Comparison of ENCODE assay signal across 8 cellular contexts in genomic region chr17:80262775-80263244, GRCh38. TPM values are rescaled to one million over a fixed set of nuclear protein-coding genes. Genes with fewer than 3 reads are reported as not detected.
DNase-seq lines count a peak whose midpoint lies in the region; ATAC-seq and TF ChIP-seq lines count a peak whose summit lies in the region.

No MANE protein-coding gene starts in this region.

- H3K27ac Mint-ChIP-seq in Calu3 (ENCODE audit: unreplicated experiment) = peak overlapping the region; percentile 88

- H3K27me3 ChIP-seq in Panc1 (ENCODE audit: control insufficient read depth, insufficient read depth, low read length) (no peaks in the 10 kb centered on the region), fibroblast of lung (ENCODE audit: control insufficient read depth, insufficient read depth, low read length) (no peaks in the 10 kb centered on the region), gastrocnemius medialis (no peaks in the 10 kb centered on the region)

- no peaks in the 10 kb centered on the region for H3K27me3 Mint-ChIP-seq in Calu3 (ENCODE audit: unreplicated experiment)

- H3K9me3 ChIP-seq in Panc1 (ENCODE audit: control insufficient read depth, insufficient read depth, low read depth, low read length) (no peaks in the 10 kb centered on the region), fibroblast of lung (ENCODE audit: control insufficient read depth, insufficient read depth, low read depth, low read length) (no peaks in the 10 kb centered on the region), gastrocnemius medialis (no peaks in the 10 kb centered on the region)

- H2AFZ ChIP-seq in fibroblast of lung (ENCODE audit: low read length) = no peak overlapping the region

- ATAC-seq in Panc1 (peak; percentile 4), gastrocnemius medialis (no peak), GM21619 (IDR thresholded peaks at IDR 0.05; ENCODE audit: unreplicated experiment) (no peak)

- peaks cover 53% of the 10 kb centered on the region for H3K36me3 Mint-ChIP-seq in Calu3 (ENCODE audit: insufficient read depth, unreplicated experiment)

- H3K27ac ChIP-seq in Panc1 (ENCODE audit: low read length) (peak overlapping the region; percentile 78), fibroblast of lung (ENCODE audit: insufficient read depth, low read length) (peak overlapping the region; percentile 73), gastrocnemius medialis (peak overlapping the region; percentile 93 to 100 (median 98))

- no peak for TF ChIP-seq CTCF in Calu3 (IDR thresholded peaks at IDR 0.05; ENCODE audit: unreplicated experiment)
- no peak for TF ChIP-seq CTCF in Panc1 (IDR thresholded peaks at IDR 0.05)
- TF ChIP-seq CTCF in fibroblast of lung (conservative IDR thresholded peaks at IDR 0.05 in 1 of 2, IDR thresholded peaks at IDR 0.05 in 1 of 2; ENCODE audit: low read depth in 1 of 2, low read length in 2 of 2) = no peak
- TF ChIP-seq CTCF in gastrocnemius medialis (IDR thresholded peaks at IDR 0.05 in 4 of 5, conservative IDR thresholded peaks at IDR 0.05 in 1 of 5) = no peak

- DNase-seq in Calu3 (no peak), Panc1 (ENCODE audit: low read depth, low spot score) (no peak), fibroblast of lung (ENCODE audit: low read depth in 2 of 2) (no peak), gastrocnemius medialis (no peak), COLO668 (lab: John Stamatoyannopoulos, UW; ENCODE audit: unreplicated experiment) (no peak), nucleus accumbens (lab: John Stamatoyannopoulos, UW) (no peak)
- no peak for DNase-seq in stimulated activated CD4-positive, alpha-beta T cell treated with anti-CD3 and anti-CD28 coated beads, Interleukin-4, amount 100 ng/mL, for 1 hour

- no peaks in the 10 kb centered on the region for H3K9me3 Mint-ChIP-seq in Calu3 (ENCODE audit: low read depth, unreplicated experiment)

- no peaks in the 10 kb centered on the region for H4K20me1 ChIP-seq in fibroblast of lung (ENCODE audit: control insufficient read depth, extremely low read depth, insufficient read depth, low read length)

- peak overlapping the region; percentile 70 to 78 for H3K4me3 ChIP-seq in Panc1 (ENCODE audit: low read depth in 2 of 2, low read length in 2 of 2)
- peak overlapping the region in 3 of 4 experiments; percentile 2 to 91 (median 84) for H3K4me3 ChIP-seq in fibroblast of lung (replicated peaks in 1 of 4; ENCODE audit: control extremely low read depth in 1 of 4, insufficient read depth in 1 of 4, low read depth in 3 of 4, low read length in 4 of 4)
- peak overlapping the region; percentile 30 to 47 (median 37) for H3K4me3 ChIP-seq in gastrocnemius medialis

- H3K4me3 Mint-ChIP-seq in Calu3 (ENCODE audit: low read depth, unreplicated experiment) = peak overlapping the region; percentile 79

- in situ Hi-C loops in Panc1 (cut with HindIII; ENCODE audit: low pct_unique_long_range_greater_than_20kb, low sequenced_read_pairs) (no loop called here), gastrocnemius medialis (cut with MboI; ENCODE audit: low sequenced_read_pairs in 4 of 4) (no loop called here)

- H3K79me2 ChIP-seq in fibroblast of lung (ENCODE audit: control insufficient read depth, insufficient read depth, low read length) = peaks cover 40% of the 10 kb centered on the region

- H3K36me3 ChIP-seq in Panc1 (ENCODE audit: control insufficient read depth, insufficient read depth, low read length) (no peaks in the 10 kb centered on the region; the same call in none of the 2 replicates), fibroblast of lung (ENCODE audit: control insufficient read depth, insufficient read depth, low read length) (peaks cover 2% of the 10 kb centered on the region), gastrocnemius medialis (peaks cover 0 to 9% of the 10 kb centered on the region in 2 donors)

- peak overlapping the region; percentile 13 for H3K9ac ChIP-seq in fibroblast of lung (ENCODE audit: insufficient read depth, low read length)

- H3K4me2 ChIP-seq in fibroblast of lung (ENCODE audit: extremely low read depth, insufficient read depth, low read length) = peak overlapping the region; percentile 83

- CTCF ChIA-PET in Calu3 (lab: Charles Lee) (interaction anchor here (1.7 kb wide), 1 partner anchor 162 kb away, joined by 11 read pairs; the partner anchor contains the start of gene GAA), Panc1 (lab: Charles Lee) (no interaction called here)

- peaks cover 28% of the 10 kb centered on the region for H3K4me1 Mint-ChIP-seq in Calu3 (ENCODE audit: low read depth, unreplicated experiment)

- BruUV-seq in Calu3 (replicated peaks; lab: Mats Ljungman, UMichigan) (no TSS peak), Panc1 (replicated peaks; lab: Mats Ljungman, UMichigan) (no TSS peak)

- TF ChIP-seq POLR2A in gastrocnemius medialis (IDR thresholded peaks at IDR 0.05) = no peak

- intact Hi-C loops in Calu3 (cut with micrococcal nuclease; ENCODE audit: unreplicated experiment) (no loop called here), Panc1 (cut with micrococcal nuclease; ENCODE audit: unreplicated experiment) (no loop called here), gastrocnemius medialis (cut with DNase I; ENCODE audit: low total_unique reads) (loop anchor here (2.0 to 10.0 kb wide), 4 partner anchors 44 to 258 kb away; partner anchors contain the start of gene GAA)

- H3K4me1 ChIP-seq in Panc1 (ENCODE audit: control insufficient read depth, insufficient read depth, low read length) (peaks cover 43% of the 10 kb centered on the region), fibroblast of lung (ENCODE audit: control insufficient read depth, extremely low read depth, insufficient read depth, low read length) (peaks cover 17% of the 10 kb centered on the region), gastrocnemius medialis (peaks cover 27 to 34% of the 10 kb centered on the region in 2 donors)

- POLR2A ChIA-PET in Panc1 (lab: Charles Lee) = no interaction called here

RNA-seq across cellular contexts. Expression of gene RNF213, which starts 2.2 kb away (rescaled TPM):
- 221 and 369 TPM in 2 replicates for total RNA-seq in Calu3 (2022)
- 230 TPM for total RNA-seq in Panc1 (2021; ENCODE audit: unreplicated experiment)
- polyA plus RNA-seq in Panc1 (2012; ENCODE audit: insufficient read length) = 174 TPM
- total RNA-seq in fibroblast of lung = 130 and 245 TPM in 2 replicates
- 36.8 and 56.2 TPM in 2 replicates for polyA plus RNA-seq in fibroblast of lung
- polyA plus RNA-seq in fibroblast of lung (2012) = 40.9 and 54.7 TPM in 2 replicates
- 609 and 665 TPM in 2 replicates for polyA minus RNA-seq in fibroblast of lung (ENCODE audit: low replicate concordance)
- 10 to 100 TPM; 24.1 to 51.8 (median 28.6) TPM for total RNA-seq in gastrocnemius medialis

RNA-seq across cellular contexts. Expression of gene SLC26A11, which starts 42.6 kb away (rescaled TPM):
- total RNA-seq in Calu3 (2022) = 7.2 and 10.4 TPM in 2 replicates
- total RNA-seq in Panc1 (2021; ENCODE audit: unreplicated experiment) = 30.9 TPM
- 34.6 TPM for polyA plus RNA-seq in Panc1 (2012; ENCODE audit: insufficient read length)
- 8.2 and 19.3 TPM in 2 replicates for total RNA-seq in fibroblast of lung
- polyA plus RNA-seq in fibroblast of lung = 5.8 and 6.5 TPM in 2 replicates
- polyA plus RNA-seq in fibroblast of lung (2012) = 6.7 and 10.5 TPM in 2 replicates
- 11.0 and 11.6 TPM in 2 replicates for polyA minus RNA-seq in fibroblast of lung (ENCODE audit: low replicate concordance)
- 1 to 10 TPM; 2.6 to 3.3 (median 3.1) TPM for total RNA-seq in gastrocnemius medialis

RNA-seq across cellular contexts. Expression of gene SGSH, which starts 42.7 kb away (rescaled TPM):
- total RNA-seq in Calu3 (2022) (32.2 and 50.3 TPM in 2 replicates), Panc1 (2021; ENCODE audit: unreplicated experiment) (70.2 TPM), fibroblast of lung (12.1 and 26.9 TPM in 2 replicates), gastrocnemius medialis (10 to 100 TPM in 1 of 4 donors, 1 to 10 TPM in 3; 3.2 to 11.7 (median 6.1) TPM)
- polyA plus RNA-seq in Panc1 (2012; ENCODE audit: insufficient read length) = 84.2 TPM
- 57.2 and 70.7 TPM in 2 replicates for polyA plus RNA-seq in fibroblast of lung
- polyA plus RNA-seq in fibroblast of lung (2012) = 40.5 and 55.2 TPM in 2 replicates
- 114 and 187 TPM in 2 replicates for polyA minus RNA-seq in fibroblast of lung (ENCODE audit: low replicate concordance)
